ENCODE assay signal across 17 cellular contexts in the genomic region with DNA sequence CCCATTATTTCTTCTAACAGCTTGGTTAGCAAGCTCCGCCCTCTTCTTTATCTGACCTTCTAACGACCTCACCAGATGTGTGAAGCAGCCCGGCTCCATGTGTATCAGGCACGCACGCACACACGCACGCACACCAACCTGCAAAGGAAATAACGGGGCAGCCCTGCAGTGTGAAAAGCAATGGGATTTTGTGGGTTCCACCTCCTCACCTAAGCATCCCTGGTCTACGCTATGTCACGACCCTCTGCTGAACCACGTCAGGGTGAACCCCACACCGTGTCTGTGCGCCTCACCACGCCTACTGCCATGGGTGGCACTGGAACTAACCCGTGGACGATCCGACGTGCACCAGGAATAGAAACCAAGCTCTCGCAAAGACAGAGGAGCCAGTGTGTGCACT. TPM values are rescaled to one million over a fixed set of nuclear protein-coding genes. Genes with fewer than 3 reads are reported as not detected.
DNase-seq lines count a peak whose midpoint lies in the region; ATAC-seq and TF ChIP-seq lines count a peak whose summit lies in the region.
"Had no signal": no experiment of that assay in that cellular context is flagged by ENCODE, and none has a peak within 500 bp of the region (broad histone marks: within the 10 kb centered on the region; RNA-seq: fewer than 3 reads in every experiment).

No MANE protein-coding gene starts in this region.

- H3K4me3 ChIP-seq in HCT116 (replicated peaks in 1 of 2; ENCODE audit: low read depth in 1 of 2, low read length in 2 of 2): no peak overlapping the region
- H3K4me3 ChIP-seq in neuronal stem cell (ENCODE audit: low read length in 2 of 2): no peak overlapping the region
- no peak overlapping the region for H3K4me3 ChIP-seq in gastrocnemius medialis
- H3K4me3 ChIP-seq: BLaER1 treated with 17β-estradiol and CSF1 and Interleukin-3, amounts not matched to agents 10 nM and 100 nM had no signal

- peaks cover 11 to 49% of the 10 kb centered on the region in 2 experiments for H3K36me3 ChIP-seq in HCT116 (ENCODE audit: control insufficient read depth in 1 of 2, insufficient read depth in 2 of 2, low read length in 2 of 2)
- H3K36me3 ChIP-seq in neuronal stem cell (replicated peaks in 1 of 2; ENCODE audit: control insufficient read depth in 2 of 2, insufficient read depth in 2 of 2, low read length in 2 of 2): peaks cover 34 to 77% of the 10 kb centered on the region in 2 donors
- H3K36me3 ChIP-seq in gastrocnemius medialis: peaks cover 3 to 47% of the 10 kb centered on the region in 2 donors

- H2BK15ac ChIP-seq in neuronal stem cell (ENCODE audit: low read length): no peak overlapping the region

- H3K4me3 Mint-ChIP-seq in activated CD4-positive, alpha-beta T cell treated with anti-CD3 and anti-CD28 coated beads for 36 hours: no peak overlapping the region

- intact Hi-C loops in activated CD4-positive, alpha-beta T cell treated with anti-CD3 and anti-CD28 coated beads for 36 hours (cut with DNase I, micrococcal nuclease): no loop called here
- intact Hi-C loops in HCT116 (cut with micrococcal nuclease) (no loop called here), gastrocnemius medialis (cut with DNase I; ENCODE audit: low total_unique reads) (no loop called here)

- H3K14ac ChIP-seq in neuronal stem cell (ENCODE audit: low read length): no peak overlapping the region

- H3K9me3 ChIP-seq in HCT116 (ENCODE audit: control insufficient read depth in 1 of 2, insufficient read depth in 1 of 2, low read depth in 1 of 2, low read length in 2 of 2) (no peaks in the 10 kb centered on the region), neuronal stem cell (replicated peaks in 1 of 2; ENCODE audit: control insufficient read depth in 2 of 2, insufficient read depth in 1 of 2, low read depth in 1 of 2, low read length in 2 of 2) (no peaks in the 10 kb centered on the region), gastrocnemius medialis (no peaks in the 10 kb centered on the region)
- H3K9me3 ChIP-seq: BLaER1 treated with 17β-estradiol and CSF1 and Interleukin-3, amounts not matched to agents 10 nM and 100 nM had no signal

- no peak overlapping the region for H2BK5ac ChIP-seq in neuronal stem cell (ENCODE audit: low read length)

- peaks cover 20% of the 10 kb centered on the region for H3K4me1 Mint-ChIP-seq in activated CD4-positive, alpha-beta T cell treated with anti-CD3 and anti-CD28 coated beads for 36 hours

- peak overlapping the region; percentile 60 for H3K27ac Mint-ChIP-seq in activated CD4-positive, alpha-beta T cell treated with anti-CD3 and anti-CD28 coated beads for 36 hours

- H3K4me2 ChIP-seq in HCT116 (ENCODE audit: low read length) (no peak overlapping the region), neuronal stem cell (ENCODE audit: insufficient read depth, low read length, poor library complexity, severe bottlenecking) (no peak overlapping the region)

- no peak overlapping the region for H3K23ac ChIP-seq in neuronal stem cell (ENCODE audit: low read depth, low read length, poor library complexity)

- H4K91ac ChIP-seq in neuronal stem cell (ENCODE audit: low read depth, low read length, poor library complexity): no peak overlapping the region

- H4K8ac ChIP-seq in neuronal stem cell (ENCODE audit: low read depth, low read length): no peak overlapping the region

- CTCF ChIA-PET in activated CD4-positive, alpha-beta T cell treated with anti-CD3 and anti-CD28 coated beads for 36 hours (lab: Charles Lee): interaction anchor here (1.0 kb wide), 1 partner anchor 13 kb away, joined by 5 read pairs; no protein-coding TSS in a partner anchor
- CTCF ChIA-PET in HCT116 (lab: Charles Lee): no interaction called here

- in situ Hi-C loops in gastrocnemius medialis (cut with MboI; ENCODE audit: low sequenced_read_pairs in 4 of 4): no loop called here

- no peak overlapping the region for H3K18ac ChIP-seq in neuronal stem cell (ENCODE audit: low read length)

- RAD21 ChIA-PET in HCT116 (lab: Charles Lee; ENCODE audit: low non-redundant PET in 1 of 2, low total read pairs in 2 of 2, uncharacterized antibody in 2 of 2, unreplicated experiment in 2 of 2): no interaction called here

- no peak for ATAC-seq in activated CD4-positive, alpha-beta T cell treated with anti-CD3 and anti-CD28 coated beads for 36 hours
- ATAC-seq in HCT116 (no peak), gastrocnemius medialis (no peak), GM18505 (IDR thresholded peaks at IDR 0.05; ENCODE audit: unreplicated experiment) (no peak)

- H3K9ac ChIP-seq in HCT116 (ENCODE audit: low read length): no peak overlapping the region
- peak overlapping the region; percentile 47 for H3K9ac ChIP-seq in neuronal stem cell (ENCODE audit: low read depth, low read length, poor library complexity)

- no peaks in the 10 kb centered on the region for H3K9me3 Mint-ChIP-seq in activated CD4-positive, alpha-beta T cell treated with anti-CD3 and anti-CD28 coated beads for 36 hours (ENCODE audit: low read depth)

- H3K27me3 ChIP-seq in HCT116 (ENCODE audit: insufficient read depth, low read length) (no peaks in the 10 kb centered on the region), neuronal stem cell (ENCODE audit: control insufficient read depth in 3 of 3, insufficient read depth in 3 of 3, low read depth in 1 of 3, low read length in 3 of 3) (no peaks in the 10 kb centered on the region), gastrocnemius medialis (no peaks in the 10 kb centered on the region)
- H3K27me3 ChIP-seq: BLaER1 treated with 17β-estradiol and CSF1 and Interleukin-3, amounts not matched to agents 10 nM and 100 nM had no signal

- H3K27ac ChIP-seq in HCT116 (ENCODE audit: low read depth, low read length): no peak overlapping the region
- no peak overlapping the region for H3K27ac ChIP-seq in neuronal stem cell (replicated peaks; ENCODE audit: low read length)
- peak overlapping the region in 1 of 4 donors; percentile 91 for H3K27ac ChIP-seq in gastrocnemius medialis
- H3K27ac ChIP-seq: BLaER1 treated with 17β-estradiol and CSF1 and Interleukin-3, amounts not matched to agents 10 nM and 100 nM had no signal

- H3K79me2 ChIP-seq in HCT116 (ENCODE audit: insufficient read depth, low read length): peaks cover 89% of the 10 kb centered on the region

- H3K9me2 ChIP-seq in HCT116 (ENCODE audit: insufficient read depth): no peaks in the 10 kb centered on the region

- TF ChIP-seq CTCF in HCT116 (IDR thresholded peaks at IDR 0.05 in 2 of 3, conservative IDR thresholded peaks at IDR 0.05 in 1 of 3; ENCODE audit: borderline replicate concordance in 1 of 3, insufficient read depth in 1 of 3, low read depth in 2 of 3, low read length in 2 of 3) (no peak), gastrocnemius medialis (IDR thresholded peaks at IDR 0.05 in 4 of 5, conservative IDR thresholded peaks at IDR 0.05 in 1 of 5) (no peak)

- H2AFZ ChIP-seq in HCT116 (ENCODE audit: low read depth, low read length, poor library complexity, severe bottlenecking): no peak overlapping the region
- no peak overlapping the region for H2AFZ ChIP-seq in neuronal stem cell (ENCODE audit: low read length)

- TF ChIP-seq RAD21 in HCT116 (IDR thresholded peaks at IDR 0.05; ENCODE audit: low read depth): no peak

- no peak overlapping the region for H2AK5ac ChIP-seq in neuronal stem cell (ENCODE audit: low read depth, low read length)

- H3K79me1 ChIP-seq in neuronal stem cell (ENCODE audit: low read depth, low read length): peaks cover 24% of the 10 kb centered on the region

- H3K36me3 Mint-ChIP-seq in activated CD4-positive, alpha-beta T cell treated with anti-CD3 and anti-CD28 coated beads for 36 hours (ENCODE audit: low read depth): peaks cover 49% of the 10 kb centered on the region

- no peaks in the 10 kb centered on the region for H3K27me3 Mint-ChIP-seq in activated CD4-positive, alpha-beta T cell treated with anti-CD3 and anti-CD28 coated beads for 36 hours

- H2BK120ac ChIP-seq in neuronal stem cell (ENCODE audit: low read depth, low read length): no peak overlapping the region

- H2BK12ac ChIP-seq in neuronal stem cell (ENCODE audit: low read length): no peak overlapping the region

- TSS peak; percentile 4 for BruUV-seq in HCT116 (replicated peaks; lab: Mats Ljungman, UMichigan)

- POLR2A ChIA-PET in activated CD4-positive, alpha-beta T cell treated with anti-CD3 and anti-CD28 coated beads for 36 hours (lab: Charles Lee): no interaction called here
- POLR2A ChIA-PET in HCT116 (lab: Charles Lee): no interaction called here

- no peak overlapping the region for H3K4ac ChIP-seq in neuronal stem cell (ENCODE audit: low read length)

- peaks cover 32% of the 10 kb centered on the region; the same call in 1 of the 2 replicates for H4K20me1 ChIP-seq in HCT116 (ENCODE audit: insufficient read depth)

- H3K4me1 ChIP-seq in HCT116 (ENCODE audit: control insufficient read depth in 1 of 2, insufficient read depth in 2 of 2, low read length in 2 of 2) (no peaks in the 10 kb centered on the region), neuronal stem cell (ENCODE audit: control insufficient read depth in 2 of 2, insufficient read depth in 1 of 2, low read depth in 1 of 2, low read length in 2 of 2) (no peaks in the 10 kb centered on the region), gastrocnemius medialis (peaks cover 39 to 42% of the 10 kb centered on the region in 2 donors)

- WGBS in neuronal stem cell (ENCODE audit: extremely low coverage in 2 of 2, insufficient read length in 2 of 2, insufficient replicate concordance in 1 of 2), 2 donors: no CpG with 5 or more reads among the region's 19 CpGs

- no peak for DNase-seq in activated CD4-positive, alpha-beta T cell treated with anti-CD3 and anti-CD28 coated beads for 36 hours
- no peak for DNase-seq in activated CD4-positive, alpha-beta T cell treated with anti-CD3 and anti-CD28 coated beads, Interleukin-2, amount 50 U/mL, for 48 hours
- DNase-seq in HCT116 (ENCODE audit: low read depth, low spot score) (no peak), amniotic epithelial cell (ENCODE audit: low read depth) (peak; percentile 32), neuronal stem cell (ENCODE audit: low spot score) (no peak), gastrocnemius medialis (no peak), cerebellar cortex (ENCODE audit: low spot score) (no peak)
- DNase-seq: 8988T, DMS153, EL, KG1, NCI-H1092, NCI-H226, NCI-H526, SHP77 had no signal

- TF ChIP-seq POLR2A in HCT116 (IDR thresholded peaks at IDR 0.05; ENCODE audit: borderline replicate concordance, extremely low read depth, insufficient read depth, insufficient read length): no peak
- no peak for TF ChIP-seq POLR2A in gastrocnemius medialis (IDR thresholded peaks at IDR 0.05)
- TF ChIP-seq POLR2A in GM18505 (IDR thresholded peaks at IDR 0.05; ENCODE audit: borderline replicate concordance, extremely low read depth, insufficient read depth, insufficient read length): no peak

RNA-seq across cellular contexts. Expression of gene SSU72, which starts 10.4 kb away (rescaled TPM):
- total RNA-seq in activated CD4-positive, alpha-beta T cell treated with anti-CD3 and anti-CD28 coated beads for 36 hours: 100 to 1,000 TPM; 105 to 123 TPM
- total RNA-seq in HCT116 (2021; ENCODE audit: unreplicated experiment) (134 TPM), gastrocnemius medialis (100 to 1,000 TPM; 141 to 235 (median 208) TPM)
- polyA plus RNA-seq in HCT116 (2012): 76.4 and 94.8 TPM in 2 replicates
- polyA plus RNA-seq in neuronal stem cell (2013, experiment 1 of 2): 147 TPM
- 144 TPM for polyA plus RNA-seq in neuronal stem cell (2013, experiment 2 of 2)

RNA-seq across cellular contexts. Expression of gene TMEM240, which starts 23.9 kb away (rescaled TPM):
- under 1 TPM; 0.42 to 0.46 TPM for total RNA-seq in activated CD4-positive, alpha-beta T cell treated with anti-CD3 and anti-CD28 coated beads for 36 hours
- 2.3 TPM for total RNA-seq in HCT116 (2021; ENCODE audit: unreplicated experiment)
- 1.1 and 1.6 TPM in 2 replicates for polyA plus RNA-seq in HCT116 (2012)
- polyA plus RNA-seq in neuronal stem cell (2013, experiment 1 of 2): 8.8 TPM
- 8.6 TPM for polyA plus RNA-seq in neuronal stem cell (2013, experiment 2 of 2)
- total RNA-seq in gastrocnemius medialis: 1 to 10 TPM in 3 of 4 donors, not detected in 1; 1.1 to 2.0 (median 1.9) TPM

RNA-seq across cellular contexts. Expression of gene FNDC10, which starts 35.7 kb away (rescaled TPM):
- total RNA-seq in activated CD4-positive, alpha-beta T cell treated with anti-CD3 and anti-CD28 coated beads for 36 hours: 1 to 10 TPM; 1.7 to 1.9 TPM
- total RNA-seq in HCT116 (2021; ENCODE audit: unreplicated experiment) (8.4 TPM), gastrocnemius medialis (1 to 10 TPM in 1 of 4 donors, under 1 TPM in 2, not detected in 1; 0.20 to 1.3 (median 0.94) TPM)
- 4.1 and 6.1 TPM in 2 replicates for polyA plus RNA-seq in HCT116 (2012)
- 12.4 TPM for polyA plus RNA-seq in neuronal stem cell (2013, experiment 1 of 2)
- 11.8 TPM for polyA plus RNA-seq in neuronal stem cell (2013, experiment 2 of 2)

RNA-seq across cellular contexts. Expression of gene MIB2, which starts 51.0 kb away (rescaled TPM):
- total RNA-seq in activated CD4-positive, alpha-beta T cell treated with anti-CD3 and anti-CD28 coated beads for 36 hours: 10 to 100 TPM; 37.1 TPM
- 194 TPM for total RNA-seq in HCT116 (2021; ENCODE audit: unreplicated experiment)
- 136 and 167 TPM in 2 replicates for polyA plus RNA-seq in HCT116 (2012)
- 60.6 TPM for polyA plus RNA-seq in neuronal stem cell (2013, experiment 1 of 2)
- 58.5 TPM for polyA plus RNA-seq in neuronal stem cell (2013, experiment 2 of 2)
- total RNA-seq in gastrocnemius medialis: 100 to 1,000 TPM in 2 of 4 donors, 10 to 100 TPM in 2; 66.4 to 154 (median 117) TPM

RNA-seq across cellular contexts. Expression of gene ATAD3A, which starts 52.3 kb away (rescaled TPM):
- total RNA-seq in activated CD4-positive, alpha-beta T cell treated with anti-CD3 and anti-CD28 coated beads for 36 hours: 10 to 100 TPM; 39.9 to 42.9 TPM
- 92.3 TPM for total RNA-seq in HCT116 (2021; ENCODE audit: unreplicated experiment)
- polyA plus RNA-seq in HCT116 (2012): 59.7 and 59.8 TPM in 2 replicates
- 20.2 TPM for polyA plus RNA-seq in neuronal stem cell (2013, experiment 1 of 2)
- polyA plus RNA-seq in neuronal stem cell (2013, experiment 2 of 2): 19.1 TPM
- 10 to 100 TPM; 22.9 to 47.9 (median 35.6) TPM for total RNA-seq in gastrocnemius medialis
